In genomic region chr1:43996733-43997115, GRCh38 we compare ENCODE assay signal across 17 cellular contexts.
"Had no signal": no experiment of that assay in that cellular context is flagged by ENCODE, and none has a peak within 500 bp of the region (broad histone marks: within the 10 kb centered on the region; RNA-seq: fewer than 3 reads in every experiment).

No MANE protein-coding gene starts in this region.

- H3K4me3 ChIP-seq: lung, smooth muscle cell, upper lobe of left lung had no signal

- H3K9me3 Mint-ChIP-seq: activated CD4-positive, alpha-beta memory T cell treated with anti-CD3 and anti-CD28 coated beads for 36 hours; activated naive CD8-positive, alpha-beta T cell treated with anti-CD3 and anti-CD28 coated beads for 36 hours; nephron; stimulated activated naive CD8-positive, alpha-beta T cell treated with anti-CD3 and anti-CD28 coated beads, Interleukin-15, amount 100 ng/mL, for 72 hours; T-helper 2 cell treated with Interferon-gamma antibody and Interleukin-4, amounts not matched to agents 5 μg/mL and 100 μg/mL, for 36 hours; WTC11 had no signal

- H3K27me3 Mint-ChIP-seq: activated CD4-positive, alpha-beta memory T cell treated with anti-CD3 and anti-CD28 coated beads for 36 hours; activated CD4-positive, alpha-beta T cell treated with anti-CD3 and anti-CD28 coated beads for 36 hours; activated naive CD8-positive, alpha-beta T cell treated with anti-CD3 and anti-CD28 coated beads for 36 hours; stimulated activated naive CD8-positive, alpha-beta T cell treated with anti-CD3 and anti-CD28 coated beads, Interleukin-15, amount 100 ng/mL, for 72 hours had no signal

- H3K27me3 ChIP-seq: upper lobe of left lung had no signal

- DNase-seq: activated CD4-positive, alpha-beta memory T cell treated with anti-CD3 and anti-CD28 coated beads for 36 hours; activated CD4-positive, alpha-beta T cell treated with anti-CD3 and anti-CD28 coated beads for 36 hours; activated naive CD4-positive, alpha-beta T cell; activated naive CD8-positive, alpha-beta T cell treated with anti-CD3 and anti-CD28 coated beads for 36 hours; activated T-cell treated with anti-CD3 and anti-CD28 coated beads for 4 hours; amniotic stem cell; effector CD4-positive, alpha-beta T cell; islet precursor cell; stimulated activated CD4-positive, alpha-beta T cell treated with anti-CD3 and anti-CD28 coated beads, Interleukin-4, amount 100 ng/mL, for 1 hour; stimulated activated naive CD8-positive, alpha-beta T cell treated with anti-CD3 and anti-CD28 coated beads, Interleukin-15, amount 100 ng/mL, for 72 hours; upper lobe of left lung had no signal

- ATAC-seq: activated CD4-positive, alpha-beta T cell treated with anti-CD3 and anti-CD28 coated beads for 36 hours; sciatic nerve; stimulated activated naive CD8-positive, alpha-beta T cell treated with anti-CD3 and anti-CD28 coated beads, Interleukin-15, amount 100 ng/mL, for 72 hours; WTC11 had no signal

- H3K9me3 ChIP-seq: upper lobe of left lung had no signal

- H3K4me3 Mint-ChIP-seq: activated CD4-positive, alpha-beta memory T cell treated with anti-CD3 and anti-CD28 coated beads for 36 hours; activated CD4-positive, alpha-beta T cell treated with anti-CD3 and anti-CD28 coated beads for 36 hours; activated naive CD8-positive, alpha-beta T cell treated with anti-CD3 and anti-CD28 coated beads for 36 hours; nephron; stimulated activated naive CD8-positive, alpha-beta T cell treated with anti-CD3 and anti-CD28 coated beads, Interleukin-15, amount 100 ng/mL, for 72 hours; T-helper 2 cell treated with Interferon-gamma antibody and Interleukin-4, amounts not matched to agents 5 μg/mL and 100 μg/mL, for 36 hours; WTC11 had no signal

- H3K27ac ChIP-seq: upper lobe of left lung had no signal

- H3K4me2 ChIP-seq: smooth muscle cell had no signal

- H3K27ac Mint-ChIP-seq: activated CD4-positive, alpha-beta memory T cell treated with anti-CD3 and anti-CD28 coated beads for 36 hours; activated CD4-positive, alpha-beta T cell treated with anti-CD3 and anti-CD28 coated beads for 36 hours; activated naive CD8-positive, alpha-beta T cell treated with anti-CD3 and anti-CD28 coated beads for 36 hours; T-helper 2 cell treated with Interferon-gamma antibody and Interleukin-4, amounts not matched to agents 5 μg/mL and 100 μg/mL, for 36 hours; WTC11 had no signal
